ENCODE assay signal across 8 cellular contexts in genomic region chr3:11271986-11272904, GRCh38. TPM values are rescaled to one million over a fixed set of nuclear protein-coding genes. Genes with fewer than 3 reads are reported as not detected.
DNase-seq lines count a peak whose midpoint lies in the region; ATAC-seq and TF ChIP-seq lines count a peak whose summit lies in the region.

ATG7 (plus strand) TSS chr3:11272397; CDS start chr3:11298696, 26,299 bp downstream.

- H3K27ac ChIP-seq in cardiac muscle cell (peak within 1 kb of the TSS; percentile 72), trophoblast cell (ENCODE audit: low read depth, low read length) (no peak within 1 kb of the TSS), transverse colon (peak within 1 kb of the TSS; percentile 72 to 97 (median 90))

- H3K9ac ChIP-seq in adipocyte (ENCODE audit: low read length) = peak within 1 kb of the TSS; percentile 96
- H3K9ac ChIP-seq in trophoblast cell (ENCODE audit: low read length) = peak within 1 kb of the TSS; percentile 98

- H3K27me3 ChIP-seq in adipocyte (replicated peaks; ENCODE audit: control insufficient read depth, insufficient read depth, low read length) (no peaks in the 10 kb centered on the region), cardiac muscle cell (peaks cover 4% of the 10 kb centered on the region), trophoblast cell (ENCODE audit: insufficient read depth, low read length) (no peaks in the 10 kb centered on the region), transverse colon (no peaks in the 10 kb centered on the region)

- H3K4me1 ChIP-seq in adipocyte (ENCODE audit: control insufficient read depth, insufficient read depth, low read length) (peaks cover 13% of the 10 kb centered on the region), cardiac muscle cell (ENCODE audit: low read depth) (no peaks in the 10 kb centered on the region), trophoblast cell (ENCODE audit: control insufficient read depth in 1 of 2, insufficient read depth in 2 of 2, low read length in 2 of 2) (peaks cover 3 to 8% of the 10 kb centered on the region in 2 experiments), transverse colon (peaks cover 7 to 19% (median 9%) of the 10 kb centered on the region in 4 donors)

- H3K14ac ChIP-seq in trophoblast cell (ENCODE audit: low read length) = peak within 1 kb of the TSS; percentile 83

- H2BK5ac ChIP-seq in trophoblast cell (ENCODE audit: low read depth, low read length, poor library complexity) = peak within 1 kb of the TSS; percentile 79

- no peak within 1 kb of the TSS for H3K23ac ChIP-seq in trophoblast cell (ENCODE audit: low read length)

- peak within 1 kb of the TSS; percentile 94 for H4K12ac ChIP-seq in trophoblast cell (ENCODE audit: low read depth, low read length)

- H3K18ac ChIP-seq in trophoblast cell (ENCODE audit: low read length) = peak within 1 kb of the TSS; percentile 86

- H4K8ac ChIP-seq in trophoblast cell (ENCODE audit: low read depth, low read length) = peak within 1 kb of the TSS; percentile 95

- DNase-seq in NCI-H1436 (lab: John Stamatoyannopoulos, UW) = peak; percentile 81
- peak; percentile 93 for DNase-seq in T follicular helper cell (ENCODE audit: low read depth)
- DNase-seq in adipocyte (ENCODE audit: low read depth) = peak; percentile 99
- peak; percentile 98 for DNase-seq in cardiac muscle cell (ENCODE audit: low read depth in 1 of 2, low spot score in 1 of 2)
- DNase-seq in trophoblast cell = peak; percentile 91 to 96
- peak; percentile 98 for DNase-seq in transverse colon

- H3K36me3 ChIP-seq in adipocyte (ENCODE audit: control insufficient read depth, insufficient read depth, low read length, severe bottlenecking) = no peaks in the 10 kb centered on the region
- no peaks in the 10 kb centered on the region for H3K36me3 ChIP-seq in cardiac muscle cell
- H3K36me3 ChIP-seq in trophoblast cell (ENCODE audit: control insufficient read depth in 1 of 2, insufficient read depth in 2 of 2, low read length in 2 of 2) = no peaks in the 10 kb centered on the region
- H3K36me3 ChIP-seq in transverse colon = no peaks in the 10 kb centered on the region

- H2AK5ac ChIP-seq in trophoblast cell (ENCODE audit: low read length) = peak within 1 kb of the TSS; percentile 35

- H3K4me3 ChIP-seq in GM12875 (ENCODE audit: low read depth, low read length) = peak within 1 kb of the TSS; percentile 82
- H3K4me3 ChIP-seq in adipocyte (ENCODE audit: low read length) = peak within 1 kb of the TSS; percentile 91
- peak within 1 kb of the TSS; percentile 61 for H3K4me3 ChIP-seq in cardiac muscle cell
- H3K4me3 ChIP-seq in trophoblast cell (ENCODE audit: low read depth, low read length) = peak within 1 kb of the TSS; percentile 90
- H3K4me3 ChIP-seq in transverse colon = peak within 1 kb of the TSS; percentile 69 to 99 (median 92)

- peaks cover 6% of the 10 kb centered on the region for H3K79me1 ChIP-seq in trophoblast cell (ENCODE audit: low read length)

- no CpG with 5 or more reads among the region's 51 CpGs for WGBS in trophoblast cell (ENCODE audit: extremely low coverage, insufficient coverage, insufficient read length)
- WGBS in transverse colon (ENCODE audit: low coverage in 1 of 2), 2 donors = 0 to 3% methylated on average over 2 to 26 of the region's 51 CpGs

- H3K4me2 ChIP-seq in trophoblast cell (ENCODE audit: low read length) = peak within 1 kb of the TSS; percentile 70

- H2AFZ ChIP-seq in trophoblast cell (ENCODE audit: insufficient read depth, low read length, poor library complexity) = peak within 1 kb of the TSS; percentile 97

- intact Hi-C loops in transverse colon (cut with DNase I; ENCODE audit: low total_unique reads) = no loop called here

- H2BK120ac ChIP-seq in trophoblast cell (ENCODE audit: insufficient read depth, low read length, poor library complexity) = peak within 1 kb of the TSS; percentile 74

- TF ChIP-seq POLR2A in transverse colon (IDR thresholded peaks at IDR 0.05) = peak; percentile 95

- in situ Hi-C loops in transverse colon (cut with MboI; ENCODE audit: low pct_ligation_motif_present in 1 of 4, low pct_unique_long_range_greater_than_20kb in 1 of 4, low sequenced_read_pairs in 3 of 4) = no loop called here

- no peak for TF ChIP-seq EP300 in transverse colon (IDR thresholded peaks at IDR 0.05; ENCODE audit: low read depth)

- H3K4ac ChIP-seq in trophoblast cell (ENCODE audit: low read depth, low read length) = peak within 1 kb of the TSS; percentile 66

- ATAC-seq in HG02798 (IDR thresholded peaks at IDR 0.05; ENCODE audit: poor library complexity, unreplicated experiment) = peak; percentile 99

- peak within 1 kb of the TSS; percentile 36 for H2BK12ac ChIP-seq in trophoblast cell (ENCODE audit: low read length)

- no peak for TF ChIP-seq CTCF in GM12875 (IDR thresholded peaks at IDR 0.05; ENCODE audit: borderline replicate concordance, insufficient read depth, low read depth, low read length)
- TF ChIP-seq CTCF in cardiac muscle cell (IDR thresholded peaks at IDR 0.05; ENCODE audit: low read depth, low read length) = no peak
- TF ChIP-seq CTCF in transverse colon (IDR thresholded peaks at IDR 0.05) = peak in 3 of 5 experiments; percentile 7 to 54 (median 15)

- H4K91ac ChIP-seq in trophoblast cell (ENCODE audit: low read depth, low read length) = peak within 1 kb of the TSS; percentile 88

- no peaks in the 10 kb centered on the region for H3K9me3 ChIP-seq in adipocyte (ENCODE audit: control insufficient read depth, low read length)
- no peaks in the 10 kb centered on the region for H3K9me3 ChIP-seq in cardiac muscle cell (ENCODE audit: low read depth)
- H3K9me3 ChIP-seq in trophoblast cell (ENCODE audit: insufficient read depth, low read depth, low read length) = peaks cover 2% of the 10 kb centered on the region
- H3K9me3 ChIP-seq in transverse colon = no peaks in the 10 kb centered on the region

- H3K79me2 ChIP-seq in trophoblast cell (ENCODE audit: control insufficient read depth, insufficient read depth, low read length, poor library complexity) = peaks cover 4% of the 10 kb centered on the region

RNA-seq across cellular contexts. Expression of gene ATG7, which starts in this region (rescaled TPM):
- total RNA-seq in cardiac muscle cell = 20.5 and 22.9 TPM in 2 replicates
- 22.2 and 24.1 TPM in 2 replicates for polyA plus RNA-seq in cardiac muscle cell
- 23.3 and 24.0 TPM in 2 replicates for polyA plus RNA-seq in trophoblast cell (2013)
- total RNA-seq in transverse colon = 100 to 1,000 TPM in 1 of 4 donors, 10 to 100 TPM in 3; 44.5 to 122 (median 75.0) TPM

Comparison
In these comparisons a context has a peak if more than half of its experiments do, and no peak if none do; other contexts are left out.
1. CTCF ChIP-seq: peak in transverse colon (3 of 5); none in GM12875 (single experiment) and cardiac muscle cell (single experiment).
2. Peak in every context shown above with its lines, with median percentiles within 50 percentile points of each other: H3K4me3 ChIP-seq and DNase-seq.